In the genomic region with DNA sequence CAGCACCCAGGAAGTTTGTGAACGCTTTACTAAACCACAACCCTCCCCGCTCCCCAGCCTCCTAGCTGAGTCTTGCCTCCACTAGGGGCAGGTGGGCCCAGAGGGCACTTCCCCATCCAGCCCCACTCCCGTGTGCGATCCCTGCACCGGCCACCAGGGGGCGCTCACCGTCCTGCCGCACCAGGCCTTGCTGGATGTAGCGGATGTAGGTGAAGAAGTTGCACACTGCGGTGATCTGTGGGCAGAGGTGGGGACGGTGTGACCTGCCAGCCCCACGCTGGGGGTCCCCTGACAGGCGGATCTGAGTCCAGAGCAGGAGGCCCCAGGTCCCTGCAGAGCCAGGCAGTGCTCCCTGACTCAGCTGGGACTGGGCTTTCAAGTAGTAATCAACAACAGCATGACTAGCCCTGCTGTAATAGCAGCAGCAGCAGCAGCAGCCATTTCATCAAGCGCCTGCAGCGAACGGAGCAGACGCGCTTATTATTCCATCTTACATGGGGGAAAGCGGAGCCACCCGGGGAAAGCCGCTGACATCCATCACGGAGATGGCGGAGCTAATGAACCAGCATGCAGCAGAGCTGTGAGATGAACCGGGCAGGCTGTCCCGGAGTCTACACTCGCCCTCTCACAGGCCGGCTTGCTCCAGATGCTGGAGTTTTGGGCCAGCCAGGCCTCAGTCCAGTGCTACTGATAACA, we compare ENCODE assay signal across 1 cellular context.
TF ChIP-seq lines count a peak whose summit lies in the region.

No MANE protein-coding gene starts in this region.

TF ChIP-seq in HepG2, 621 proteins besides CTCF, POLR2A, EP300 and RAD21 (continued from another document):
- no peak for TF ChIP-seq SMARCE1 (IDR thresholded peaks at IDR 0.05; ENCODE audit: borderline replicate concordance)
- no peak for TF ChIP-seq ZIK1 (CRISPR knock-in tag; IDR thresholded peaks at IDR 0.05; ENCODE audit: borderline replicate concordance, low read depth)
- TF ChIP-seq, protein P1, sequence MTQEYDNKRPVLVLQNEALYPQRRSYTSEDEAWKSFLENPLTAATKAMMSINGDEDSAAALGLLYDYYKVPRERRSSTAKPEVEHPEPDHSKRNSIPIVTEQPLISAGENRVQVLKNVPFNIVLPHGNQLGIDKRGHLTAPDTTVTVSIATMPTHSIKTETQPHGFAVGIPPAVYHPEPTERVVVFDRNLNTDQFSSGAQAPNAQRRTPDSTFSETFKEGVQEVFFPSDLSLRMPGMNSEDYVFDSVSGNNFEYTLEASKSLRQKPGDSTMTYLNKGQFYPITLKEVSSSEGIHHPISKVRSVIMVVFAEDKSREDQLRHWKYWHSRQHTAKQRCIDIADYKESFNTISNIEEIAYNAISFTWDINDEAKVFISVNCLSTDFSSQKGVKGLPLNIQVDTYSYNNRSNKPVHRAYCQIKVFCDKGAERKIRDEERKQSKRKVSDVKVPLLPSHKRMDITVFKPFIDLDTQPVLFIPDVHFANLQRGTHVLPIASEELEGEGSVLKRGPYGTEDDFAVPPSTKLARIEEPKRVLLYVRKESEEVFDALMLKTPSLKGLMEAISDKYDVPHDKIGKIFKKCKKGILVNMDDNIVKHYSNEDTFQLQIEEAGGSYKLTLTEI (CRISPR knock-in tag; conservative IDR thresholded peaks at IDR 0.05): no peak
- no peak for TF ChIP-seq JUN (CRISPR knock-in tag; IDR thresholded peaks at IDR 0.05)
- peak; percentile 31; the same call in 1 of the 2 replicates for TF ChIP-seq RXRA (CRISPR knock-in tag; IDR thresholded peaks at IDR 0.05)
- TF ChIP-seq, protein P2, sequence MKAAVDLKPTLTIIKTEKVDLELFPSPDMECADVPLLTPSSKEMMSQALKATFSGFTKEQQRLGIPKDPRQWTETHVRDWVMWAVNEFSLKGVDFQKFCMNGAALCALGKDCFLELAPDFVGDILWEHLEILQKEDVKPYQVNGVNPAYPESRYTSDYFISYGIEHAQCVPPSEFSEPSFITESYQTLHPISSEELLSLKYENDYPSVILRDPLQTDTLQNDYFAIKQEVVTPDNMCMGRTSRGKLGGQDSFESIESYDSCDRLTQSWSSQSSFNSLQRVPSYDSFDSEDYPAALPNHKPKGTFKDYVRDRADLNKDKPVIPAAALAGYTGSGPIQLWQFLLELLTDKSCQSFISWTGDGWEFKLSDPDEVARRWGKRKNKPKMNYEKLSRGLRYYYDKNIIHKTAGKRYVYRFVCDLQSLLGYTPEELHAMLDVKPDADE (CRISPR knock-in tag; IDR thresholded peaks at IDR 0.05): no peak
- TF ChIP-seq POGZ (CRISPR knock-in tag; IDR thresholded peaks at IDR 0.05): no peak
- TF ChIP-seq MTF1 (CRISPR knock-in tag; IDR thresholded peaks at IDR 0.05): no peak
- TF ChIP-seq NFYB (CRISPR knock-in tag; IDR thresholded peaks at IDR 0.05): no peak
- no peak for TF ChIP-seq ZNF207 (IDR thresholded peaks at IDR 0.05; ENCODE audit: borderline replicate concordance)
- no peak for TF ChIP-seq RNF2 (conservative IDR thresholded peaks at IDR 0.05; ENCODE audit: low read depth)
- TF ChIP-seq, protein P3, sequence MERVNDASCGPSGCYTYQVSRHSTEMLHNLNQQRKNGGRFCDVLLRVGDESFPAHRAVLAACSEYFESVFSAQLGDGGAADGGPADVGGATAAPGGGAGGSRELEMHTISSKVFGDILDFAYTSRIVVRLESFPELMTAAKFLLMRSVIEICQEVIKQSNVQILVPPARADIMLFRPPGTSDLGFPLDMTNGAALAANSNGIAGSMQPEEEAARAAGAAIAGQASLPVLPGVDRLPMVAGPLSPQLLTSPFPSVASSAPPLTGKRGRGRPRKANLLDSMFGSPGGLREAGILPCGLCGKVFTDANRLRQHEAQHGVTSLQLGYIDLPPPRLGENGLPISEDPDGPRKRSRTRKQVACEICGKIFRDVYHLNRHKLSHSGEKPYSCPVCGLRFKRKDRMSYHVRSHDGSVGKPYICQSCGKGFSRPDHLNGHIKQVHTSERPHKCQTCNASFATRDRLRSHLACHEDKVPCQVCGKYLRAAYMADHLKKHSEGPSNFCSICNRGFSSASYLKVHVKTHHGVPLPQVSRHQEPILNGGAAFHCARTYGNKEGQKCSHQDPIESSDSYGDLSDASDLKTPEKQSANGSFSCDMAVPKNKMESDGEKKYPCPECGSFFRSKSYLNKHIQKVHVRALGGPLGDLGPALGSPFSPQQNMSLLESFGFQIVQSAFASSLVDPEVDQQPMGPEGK (CRISPR knock-in tag; IDR thresholded peaks at IDR 0.05): peak; percentile 79
- no peak for TF ChIP-seq NR2C2 (CRISPR knock-in tag; IDR thresholded peaks at IDR 0.05; ENCODE audit: borderline replicate concordance)
- TF ChIP-seq TBX2 (CRISPR knock-in tag; IDR thresholded peaks at IDR 0.05; ENCODE audit: borderline replicate concordance): 0 out of 2 replicates have a peak, but pooled peaks have one; percentile 18
- 0 out of 2 replicates have a peak, but pooled peaks have one; percentile 50 for TF ChIP-seq ZNF792 (CRISPR knock-in tag; IDR thresholded peaks at IDR 0.05)
- TF ChIP-seq ZSCAN12 (CRISPR knock-in tag; IDR thresholded peaks at IDR 0.05): no peak
- TF ChIP-seq ZMYM2 (CRISPR knock-in tag; IDR thresholded peaks at IDR 0.05): no peak
- TF ChIP-seq TSC22D2 (CRISPR knock-in tag; IDR thresholded peaks at IDR 0.05; ENCODE audit: borderline replicate concordance): no peak
- TF ChIP-seq ZFYVE20 (CRISPR knock-in tag; IDR thresholded peaks at IDR 0.05; ENCODE audit: borderline replicate concordance, low read depth): no peak
- TF ChIP-seq, protein P4, sequence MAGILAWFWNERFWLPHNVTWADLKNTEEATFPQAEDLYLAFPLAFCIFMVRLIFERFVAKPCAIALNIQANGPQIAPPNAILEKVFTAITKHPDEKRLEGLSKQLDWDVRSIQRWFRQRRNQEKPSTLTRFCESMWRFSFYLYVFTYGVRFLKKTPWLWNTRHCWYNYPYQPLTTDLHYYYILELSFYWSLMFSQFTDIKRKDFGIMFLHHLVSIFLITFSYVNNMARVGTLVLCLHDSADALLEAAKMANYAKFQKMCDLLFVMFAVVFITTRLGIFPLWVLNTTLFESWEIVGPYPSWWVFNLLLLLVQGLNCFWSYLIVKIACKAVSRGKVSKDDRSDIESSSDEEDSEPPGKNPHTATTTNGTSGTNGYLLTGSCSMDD (CRISPR knock-in tag; IDR thresholded peaks at IDR 0.05): no peak
- no peak for TF ChIP-seq ZNF44 (CRISPR knock-in tag; IDR thresholded peaks at IDR 0.05)
- no peak for TF ChIP-seq ELF4 (CRISPR knock-in tag; IDR thresholded peaks at IDR 0.05; ENCODE audit: borderline replicate concordance)
- TF ChIP-seq ZNF629 (CRISPR knock-in tag; conservative IDR thresholded peaks at IDR 0.05): no peak
- peak; percentile 38; the same call in 1 of the 2 replicates for TF ChIP-seq ZBTB7A (CRISPR knock-in tag; IDR thresholded peaks at IDR 0.05)
- peak; percentile 58; the same call in 1 of the 2 replicates for TF ChIP-seq CBFB (CRISPR knock-in tag; IDR thresholded peaks at IDR 0.05)
- TF ChIP-seq, protein P5, sequence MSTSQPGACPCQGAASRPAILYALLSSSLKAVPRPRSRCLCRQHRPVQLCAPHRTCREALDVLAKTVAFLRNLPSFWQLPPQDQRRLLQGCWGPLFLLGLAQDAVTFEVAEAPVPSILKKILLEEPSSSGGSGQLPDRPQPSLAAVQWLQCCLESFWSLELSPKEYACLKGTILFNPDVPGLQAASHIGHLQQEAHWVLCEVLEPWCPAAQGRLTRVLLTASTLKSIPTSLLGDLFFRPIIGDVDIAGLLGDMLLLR (CRISPR knock-in tag; IDR thresholded peaks at IDR 0.05): no peak
- peak; percentile 57; the same call in 1 of the 2 replicates for TF ChIP-seq ZNF768 (CRISPR knock-in tag; IDR thresholded peaks at IDR 0.05)
- no peak for TF ChIP-seq ZNF570 (CRISPR knock-in tag; IDR thresholded peaks at IDR 0.05; ENCODE audit: borderline replicate concordance)
- TF ChIP-seq, protein P6, sequence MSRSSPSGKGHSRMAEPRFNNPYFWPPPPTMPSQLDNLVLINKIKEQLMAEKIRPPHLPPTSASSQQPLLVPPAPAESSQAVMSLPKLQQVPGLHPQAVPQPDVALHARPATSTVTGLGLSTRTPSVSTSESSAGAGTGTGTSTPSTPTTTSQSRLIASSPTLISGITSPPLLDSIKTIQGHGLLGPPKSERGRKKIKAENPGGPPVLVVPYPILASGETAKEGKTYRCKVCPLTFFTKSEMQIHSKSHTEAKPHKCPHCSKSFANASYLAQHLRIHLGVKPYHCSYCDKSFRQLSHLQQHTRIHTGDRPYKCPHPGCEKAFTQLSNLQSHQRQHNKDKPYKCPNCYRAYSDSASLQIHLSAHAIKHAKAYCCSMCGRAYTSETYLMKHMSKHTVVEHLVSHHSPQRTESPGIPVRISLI (CRISPR knock-in tag; IDR thresholded peaks at IDR 0.05; ENCODE audit: borderline replicate concordance): no peak
- peak; percentile 42; the same call in 1 of the 2 replicates for TF ChIP-seq FOXA3 (CRISPR knock-in tag; IDR thresholded peaks at IDR 0.05)
- TF ChIP-seq ZNF780A (CRISPR knock-in tag; IDR thresholded peaks at IDR 0.05): peak; percentile 71; the same call in 1 of the 2 replicates
- TF ChIP-seq, protein P7, sequence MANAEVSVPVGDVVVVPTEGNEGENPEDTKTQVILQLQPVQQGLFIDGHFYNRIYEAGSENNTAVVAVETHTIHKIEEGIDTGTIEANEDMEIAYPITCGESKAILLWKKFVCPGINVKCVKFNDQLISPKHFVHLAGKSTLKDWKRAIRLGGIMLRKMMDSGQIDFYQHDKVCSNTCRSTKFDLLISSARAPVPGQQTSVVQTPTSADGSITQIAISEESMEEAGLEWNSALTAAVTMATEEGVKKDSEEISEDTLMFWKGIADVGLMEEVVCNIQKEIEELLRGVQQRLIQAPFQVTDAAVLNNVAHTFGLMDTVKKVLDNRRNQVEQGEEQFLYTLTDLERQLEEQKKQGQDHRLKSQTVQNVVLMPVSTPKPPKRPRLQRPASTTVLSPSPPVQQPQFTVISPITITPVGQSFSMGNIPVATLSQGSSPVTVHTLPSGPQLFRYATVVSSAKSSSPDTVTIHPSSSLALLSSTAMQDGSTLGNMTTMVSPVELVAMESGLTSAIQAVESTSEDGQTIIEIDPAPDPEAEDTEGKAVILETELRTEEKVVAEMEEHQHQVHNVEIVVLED (CRISPR knock-in tag; IDR thresholded peaks at IDR 0.05; ENCODE audit: borderline replicate concordance): 0 out of 2 replicates have a peak, but pooled peaks have one; percentile 27
- TF ChIP-seq ZNF549 (CRISPR knock-in tag; IDR thresholded peaks at IDR 0.05): no peak
- TF ChIP-seq GABPB1 (CRISPR knock-in tag; IDR thresholded peaks at IDR 0.05): peak; percentile 66
- 0 out of 2 replicates have a peak, but pooled peaks have one; percentile 13 for TF ChIP-seq ZNF772 (CRISPR knock-in tag; IDR thresholded peaks at IDR 0.05)
- TF ChIP-seq ZNF652 (CRISPR knock-in tag; IDR thresholded peaks at IDR 0.05; ENCODE audit: borderline replicate concordance, low read depth): no peak
- TF ChIP-seq, protein P8, sequence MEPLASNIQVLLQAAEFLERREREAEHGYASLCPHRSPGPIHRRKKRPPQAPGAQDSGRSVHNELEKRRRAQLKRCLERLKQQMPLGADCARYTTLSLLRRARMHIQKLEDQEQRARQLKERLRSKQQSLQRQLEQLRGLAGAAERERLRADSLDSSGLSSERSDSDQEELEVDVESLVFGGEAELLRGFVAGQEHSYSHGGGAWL (CRISPR knock-in tag; IDR thresholded peaks at IDR 0.05): no peak
- TF ChIP-seq ZEB1 (IDR thresholded peaks at IDR 0.05; ENCODE audit: insufficient replicate concordance, low read depth): no peak
- TF ChIP-seq BRCA1 (CRISPR knock-in tag; IDR thresholded peaks at IDR 0.05): no peak
- TF ChIP-seq ZNF34 (CRISPR knock-in tag; IDR thresholded peaks at IDR 0.05; ENCODE audit: borderline replicate concordance): no peak
- TF ChIP-seq ZNF180 (CRISPR knock-in tag; IDR thresholded peaks at IDR 0.05; ENCODE audit: borderline replicate concordance, low read depth): no peak
- TF ChIP-seq, protein P9, sequence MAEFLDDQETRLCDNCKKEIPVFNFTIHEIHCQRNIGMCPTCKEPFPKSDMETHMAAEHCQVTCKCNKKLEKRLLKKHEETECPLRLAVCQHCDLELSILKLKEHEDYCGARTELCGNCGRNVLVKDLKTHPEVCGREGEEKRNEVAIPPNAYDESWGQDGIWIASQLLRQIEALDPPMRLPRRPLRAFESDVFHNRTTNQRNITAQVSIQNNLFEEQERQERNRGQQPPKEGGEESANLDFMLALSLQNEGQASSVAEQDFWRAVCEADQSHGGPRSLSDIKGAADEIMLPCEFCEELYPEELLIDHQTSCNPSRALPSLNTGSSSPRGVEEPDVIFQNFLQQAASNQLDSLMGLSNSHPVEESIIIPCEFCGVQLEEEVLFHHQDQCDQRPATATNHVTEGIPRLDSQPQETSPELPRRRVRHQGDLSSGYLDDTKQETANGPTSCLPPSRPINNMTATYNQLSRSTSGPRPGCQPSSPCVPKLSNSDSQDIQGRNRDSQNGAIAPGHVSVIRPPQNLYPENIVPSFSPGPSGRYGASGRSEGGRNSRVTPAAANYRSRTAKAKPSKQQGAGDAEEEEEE (CRISPR knock-in tag; IDR thresholded peaks at IDR 0.05; ENCODE audit: borderline replicate concordance): no peak
- TF ChIP-seq PCBP2 (optimal IDR thresholded peaks at IDR 0.05; ENCODE audit: low read depth, low read length, poor library complexity, severe bottlenecking): no peak
- no peak for TF ChIP-seq ZNF564 (CRISPR knock-in tag; IDR thresholded peaks at IDR 0.05)
- TF ChIP-seq, protein P10, sequence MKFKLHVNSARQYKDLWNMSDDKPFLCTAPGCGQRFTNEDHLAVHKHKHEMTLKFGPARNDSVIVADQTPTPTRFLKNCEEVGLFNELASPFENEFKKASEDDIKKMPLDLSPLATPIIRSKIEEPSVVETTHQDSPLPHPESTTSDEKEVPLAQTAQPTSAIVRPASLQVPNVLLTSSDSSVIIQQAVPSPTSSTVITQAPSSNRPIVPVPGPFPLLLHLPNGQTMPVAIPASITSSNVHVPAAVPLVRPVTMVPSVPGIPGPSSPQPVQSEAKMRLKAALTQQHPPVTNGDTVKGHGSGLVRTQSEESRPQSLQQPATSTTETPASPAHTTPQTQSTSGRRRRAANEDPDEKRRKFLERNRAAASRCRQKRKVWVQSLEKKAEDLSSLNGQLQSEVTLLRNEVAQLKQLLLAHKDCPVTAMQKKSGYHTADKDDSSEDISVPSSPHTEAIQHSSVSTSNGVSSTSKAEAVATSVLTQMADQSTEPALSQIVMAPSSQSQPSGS (CRISPR knock-in tag; IDR thresholded peaks at IDR 0.05): peak; percentile 35; the same call in 1 of the 2 replicates
- TF ChIP-seq SRY (CRISPR knock-in tag; IDR thresholded peaks at IDR 0.05): no peak
- TF ChIP-seq ZNF557 (CRISPR knock-in tag; IDR thresholded peaks at IDR 0.05): no peak
- no peak for TF ChIP-seq ZFP41 (CRISPR knock-in tag; IDR thresholded peaks at IDR 0.05; ENCODE audit: borderline replicate concordance)
- TF ChIP-seq FIP1L1 (IDR thresholded peaks at IDR 0.05; ENCODE audit: borderline replicate concordance, insufficient read depth, low read depth, low read length): no peak
- peak; percentile 63 for TF ChIP-seq YY1 (IDR thresholded peaks at IDR 0.05; ENCODE audit: insufficient read depth, insufficient replicate concordance, low read depth, low read length)
